ENCODE assay signal across 8 cellular contexts in the genomic region with DNA sequence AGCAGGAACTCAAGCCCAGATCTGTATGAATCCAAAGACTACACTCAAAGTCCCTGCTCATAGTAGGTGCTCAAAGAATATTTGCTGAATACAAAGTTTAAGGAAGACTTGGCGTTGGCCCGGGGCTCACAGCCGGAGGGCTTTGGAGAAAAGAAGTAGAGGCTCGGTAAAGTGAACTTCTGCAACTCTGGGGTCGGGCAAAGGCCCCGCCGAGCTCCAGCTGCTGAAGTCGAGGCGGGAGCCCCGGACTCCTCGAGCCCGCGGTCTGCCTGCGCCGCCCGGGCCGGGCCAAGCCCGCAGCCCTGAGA. TPM values are rescaled to one million over a fixed set of nuclear protein-coding genes. Genes with fewer than 3 reads are reported as not detected.
A peak's percentile ranks its signal among the peaks of the same experiment; 100 is the strongest.
DNase-seq lines count a peak whose midpoint lies in the region; ATAC-seq and TF ChIP-seq lines count a peak whose summit lies in the region.

No MANE protein-coding gene starts in this region.

- no peaks in the 10 kb centered on the region for H3K9me3 Mint-ChIP-seq in CD4-positive, CD25-positive, alpha-beta regulatory T cell
- no peaks in the 10 kb centered on the region for H3K9me3 Mint-ChIP-seq in activated naive CD8-positive, alpha-beta T cell treated with anti-CD3 and anti-CD28 coated beads, Interleukin-2, amount 10 ng/mL, durations not matched to agents 7 days and 5 days

- H3K9me3 ChIP-seq in CD4-positive, CD25-positive, alpha-beta regulatory T cell (ENCODE audit: control insufficient read depth in 2 of 2, low read length in 2 of 2): no peaks in the 10 kb centered on the region
- no peaks in the 10 kb centered on the region for H3K9me3 ChIP-seq in tibial artery

- ATAC-seq in CD4-positive, CD25-positive, alpha-beta regulatory T cell (ENCODE audit: low read depth in 2 of 2): peak in 1 of 2 donors; percentile 13
- ATAC-seq in HG02623 (IDR thresholded peaks at IDR 0.05; ENCODE audit: unreplicated experiment): peak; percentile 36
- no peak for ATAC-seq in activated naive CD8-positive, alpha-beta T cell treated with anti-CD3 and anti-CD28 coated beads, Interleukin-2, amount 10 ng/mL, durations not matched to agents 7 days and 5 days (ENCODE audit: low read depth)
- ATAC-seq in left colon: peak; percentile 46

- H3K27ac ChIP-seq in CD4-positive, CD25-positive, alpha-beta regulatory T cell (ENCODE audit: insufficient read depth, low read length, poor library complexity, severe bottlenecking): peak overlapping the region; percentile 90
- peak overlapping the region; percentile 76 to 80 for H3K27ac ChIP-seq in tibial artery

- H3K36me3 Mint-ChIP-seq in CD4-positive, CD25-positive, alpha-beta regulatory T cell: peaks cover 12% of the 10 kb centered on the region
- peaks cover 26% of the 10 kb centered on the region for H3K36me3 Mint-ChIP-seq in activated naive CD8-positive, alpha-beta T cell treated with anti-CD3 and anti-CD28 coated beads, Interleukin-2, amount 10 ng/mL, durations not matched to agents 7 days and 5 days

- peaks cover 51% of the 10 kb centered on the region for H3K36me3 ChIP-seq in CD4-positive, CD25-positive, alpha-beta regulatory T cell (ENCODE audit: control insufficient read depth, insufficient read depth, low read length)
- H3K36me3 ChIP-seq in tibial artery: peaks cover 42 to 55% (median 43%) of the 10 kb centered on the region in 3 donors

- peak overlapping the region; percentile 87 to 93 (median 89) for H3K27ac Mint-ChIP-seq in CD4-positive, CD25-positive, alpha-beta regulatory T cell
- peak overlapping the region; percentile 91 for H3K27ac Mint-ChIP-seq in activated naive CD8-positive, alpha-beta T cell treated with anti-CD3 and anti-CD28 coated beads, Interleukin-2, amount 10 ng/mL, durations not matched to agents 7 days and 5 days

- POLR2A ChIA-PET in activated naive CD8-positive, alpha-beta T cell treated with anti-CD3 and anti-CD28 coated beads, Interleukin-2, amount 10 ng/mL, durations not matched to agents 7 days and 5 days (lab: Charles Lee): interaction anchor here (1.2 to 1.6 kb wide), 3 partner anchors 69 to 77 kb away, joined by 3 to 5 read pairs (median 4); a partner anchor contains a TSS

- peaks cover 16 to 47% (median 32%) of the 10 kb centered on the region in 4 donors for H3K4me1 Mint-ChIP-seq in CD4-positive, CD25-positive, alpha-beta regulatory T cell
- peaks cover 35% of the 10 kb centered on the region for H3K4me1 Mint-ChIP-seq in activated naive CD8-positive, alpha-beta T cell treated with anti-CD3 and anti-CD28 coated beads, Interleukin-2, amount 10 ng/mL, durations not matched to agents 7 days and 5 days

- H3K4me1 ChIP-seq in CD4-positive, CD25-positive, alpha-beta regulatory T cell (ENCODE audit: control insufficient read depth, insufficient read depth, low read length, poor library complexity, severe bottlenecking): peaks cover 35% of the 10 kb centered on the region
- peaks cover 0 to 39% (median 27%) of the 10 kb centered on the region in 4 donors for H3K4me1 ChIP-seq in tibial artery

- H3K4me3 ChIP-seq in CD4-positive, CD25-positive, alpha-beta regulatory T cell (ENCODE audit: low read depth, low read length): peak overlapping the region; percentile 83
- peak overlapping the region; percentile 81 to 90 for H3K4me3 ChIP-seq in tibial artery

- H3K27me3 Mint-ChIP-seq in CD4-positive, CD25-positive, alpha-beta regulatory T cell: no peaks in the 10 kb centered on the region
- H3K27me3 Mint-ChIP-seq in activated naive CD8-positive, alpha-beta T cell treated with anti-CD3 and anti-CD28 coated beads, Interleukin-2, amount 10 ng/mL, durations not matched to agents 7 days and 5 days: no peaks in the 10 kb centered on the region

- DNase-seq in CD4-positive, CD25-positive, alpha-beta regulatory T cell: no peak
- DNase-seq in activated naive CD8-positive, alpha-beta T cell treated with anti-CD3 and anti-CD28 coated beads, Interleukin-2, amount 10 ng/mL, durations not matched to agents 7 days and 5 days: no peak
- DNase-seq in left colon (no peak), tibial artery (no peak), LoVo (ENCODE audit: low spot score) (no peak), pons (ENCODE audit: low spot score) (no peak), SIG-M5 treated with dmso at 0.1 percent for 504 hours (lab: John Stamatoyannopoulos, UW; ENCODE audit: unreplicated experiment) (no peak)

- intact Hi-C loops in left colon (cut with DNase I, micrococcal nuclease): no loop called here
- intact Hi-C loops in tibial artery (cut with DNase I; ENCODE audit: low total_unique reads): no loop called here

- no peaks in the 10 kb centered on the region for H3K27me3 ChIP-seq in CD4-positive, CD25-positive, alpha-beta regulatory T cell (ENCODE audit: control insufficient read depth, insufficient read depth, low read length)
- no peaks in the 10 kb centered on the region for H3K27me3 ChIP-seq in tibial artery

- peak overlapping the region; percentile 83 to 94 (median 90) for H3K4me3 Mint-ChIP-seq in CD4-positive, CD25-positive, alpha-beta regulatory T cell
- peak overlapping the region; percentile 95 for H3K4me3 Mint-ChIP-seq in activated naive CD8-positive, alpha-beta T cell treated with anti-CD3 and anti-CD28 coated beads, Interleukin-2, amount 10 ng/mL, durations not matched to agents 7 days and 5 days

- TF ChIP-seq CTCF in tibial artery (IDR thresholded peaks at IDR 0.05): no peak

RNA-seq across cellular contexts. Expression of a gene that starts 0.3 kb away (rescaled TPM):
- 115 TPM for total RNA-seq in CD4-positive, CD25-positive, alpha-beta regulatory T cell
- 10 to 100 TPM; 17.0 to 27.5 (median 20.9) TPM for polyA plus RNA-seq in CD4-positive, CD25-positive, alpha-beta regulatory T cell
- 100 to 1,000 TPM; 101 to 110 TPM for total RNA-seq in activated naive CD8-positive, alpha-beta T cell treated with anti-CD3 and anti-CD28 coated beads, Interleukin-2, amount 10 ng/mL, durations not matched to agents 7 days and 5 days
- total RNA-seq in left colon: 10 to 100 TPM; 61.3 to 78.8 TPM

RNA-seq across cellular contexts. Expression of a gene that starts 6.7 kb away (rescaled TPM):
- 1,127 TPM for total RNA-seq in CD4-positive, CD25-positive, alpha-beta regulatory T cell
- 1,000 to 10,000 TPM in 3 of 4 donors, 100 to 1,000 TPM in 1; 998 to 1,871 (median 1,438) TPM for polyA plus RNA-seq in CD4-positive, CD25-positive, alpha-beta regulatory T cell
- 1,000 to 10,000 TPM; 1,639 to 1,688 TPM for total RNA-seq in activated naive CD8-positive, alpha-beta T cell treated with anti-CD3 and anti-CD28 coated beads, Interleukin-2, amount 10 ng/mL, durations not matched to agents 7 days and 5 days
- total RNA-seq in left colon: 1,000 to 10,000 TPM; 1,414 to 1,580 TPM
